ENCODE assay signal across 19 cellular contexts in the genomic region with DNA sequence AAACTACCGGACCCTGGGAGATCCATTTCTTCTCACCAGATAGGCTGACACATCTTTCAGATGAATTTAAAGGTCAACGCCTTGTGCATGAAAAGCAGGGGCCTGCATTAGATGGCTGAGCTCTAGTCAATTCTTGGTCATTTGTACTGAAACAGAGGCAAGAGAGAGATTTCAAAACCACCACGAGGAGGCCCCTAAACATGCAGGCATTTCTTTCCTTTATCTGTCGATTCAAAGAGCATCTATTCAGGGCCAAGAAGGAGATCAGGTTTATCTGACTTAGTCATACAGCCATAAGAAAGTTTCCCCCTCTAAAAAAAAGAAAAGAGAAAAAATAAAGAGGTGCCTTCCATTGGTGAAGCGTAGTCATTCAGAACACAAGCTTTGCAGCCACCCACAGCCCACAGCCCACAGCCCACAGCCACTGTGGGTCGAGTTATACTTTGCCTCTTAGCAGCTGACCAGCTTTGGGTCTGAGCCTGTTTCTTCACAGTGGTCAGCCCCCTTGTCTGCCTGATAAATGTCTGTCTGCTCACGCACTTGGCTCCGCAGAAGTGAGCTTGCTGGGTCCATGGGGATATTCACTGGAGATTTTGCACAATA.
DNase-seq lines count a peak whose midpoint lies in the region; ATAC-seq, FAIRE-seq and TF ChIP-seq lines count a peak whose summit lies in the region.
"Had no signal": no experiment of that assay in that cellular context is flagged by ENCODE, and none has a peak within 500 bp of the region (broad histone marks: within the 10 kb centered on the region; RNA-seq: fewer than 3 reads in every experiment).

No MANE protein-coding gene starts in this region.

- no peak overlapping the region for H3K18ac ChIP-seq in H1 (ENCODE audit: extremely low read depth, low read length)

- H3K9ac ChIP-seq in Karpas-422 (ENCODE audit: low read length) (no peak overlapping the region), H1 (replicated peaks in 1 of 4; ENCODE audit: extremely low read depth in 1 of 4, low read depth in 3 of 4, low read length in 3 of 4) (no peak overlapping the region)

- peak overlapping the region; percentile 61; the same call in 1 of the 2 replicates for H2BK5ac ChIP-seq in H1 (ENCODE audit: low read depth, low read length)

- H3K56ac ChIP-seq in H1 (replicated peaks; ENCODE audit: insufficient read length, low read depth, low read length) = no peak overlapping the region

- intact Hi-C loops in natural killer cell (cut with micrococcal nuclease) = no loop called here

- TF ChIP-seq RAD21 in H1 (IDR thresholded peaks at IDR 0.05 in 1 of 2, conservative IDR thresholded peaks at IDR 0.05 in 1 of 2; ENCODE audit: low read depth in 2 of 2, low read length in 2 of 2) = peak; percentile 15 to 22; a peak in 3 of 4 replicates

- no peaks in the 10 kb centered on the region for H3K23me2 ChIP-seq in H1 (ENCODE audit: low read depth, low read length)

- H3K27me3 Mint-ChIP-seq in natural killer cell (ENCODE audit: low read depth in 2 of 2) = no peaks in the 10 kb centered on the region
- no peaks in the 10 kb centered on the region for H3K27me3 Mint-ChIP-seq in activated T-cell treated with anti-CD3 and anti-CD28 coated beads, Interleukin-2, amount 50 U/mL, for 4 hours (ENCODE audit: low read depth)
- H3K27me3 Mint-ChIP-seq: B cell; CD4-positive, CD25-positive, alpha-beta regulatory T cell had no signal

- peak in 1 of 3 experiments; percentile 16; a peak in 1 of 4 replicates for TF ChIP-seq CTCF in H1 (IDR thresholded peaks at IDR 0.05; ENCODE audit: control extremely low read depth in 1 of 3, insufficient read depth in 1 of 3, low read depth in 1 of 3, low read length in 3 of 3)
- TF ChIP-seq CTCF in natural killer cell (IDR thresholded peaks at IDR 0.05) = no peak

- H4K91ac ChIP-seq in H1 (replicated peaks; ENCODE audit: insufficient read length, low read length) = no peak overlapping the region

- no peak for FAIRE-seq in H1 (lab: Jason Lieb, UNC)
- FAIRE-seq: H54 had no signal

- peak overlapping the region; percentile 69; the same call in 1 of the 2 replicates for H2BK12ac ChIP-seq in H1 (ENCODE audit: low read depth, low read length)

- no peak for TF ChIP-seq POLR2A in H1 (IDR thresholded peaks at IDR 0.05; ENCODE audit: control extremely low read depth in 1 of 2, low read depth in 2 of 2, low read length in 2 of 2)

- POLR2A ChIA-PET in H1 (lab: Charles Lee; ENCODE audit: partially characterized antibody) = no interaction called here

- TF ChIP-seq EP300 in H1 (IDR thresholded peaks at IDR 0.05; ENCODE audit: borderline replicate concordance in 1 of 2, low read depth in 2 of 2, low read length in 2 of 2) = no peak

- H2BK120ac ChIP-seq in H1 (replicated peaks; ENCODE audit: low read depth, low read length) = no peak overlapping the region

- H2AK5ac ChIP-seq in H1 (ENCODE audit: low read depth, low read length) = no peak overlapping the region

- peak overlapping the region; percentile 23; the same call in 1 of the 2 replicates for H2BK20ac ChIP-seq in H1 (ENCODE audit: low read length)

- peak overlapping the region; percentile 4 for H3K4me3 Mint-ChIP-seq in natural killer cell
- H3K4me3 Mint-ChIP-seq in stimulated activated effector memory CD8-positive, alpha-beta T cell treated with anti-CD3 and anti-CD28 coated beads, Interleukin-12 subunit alpha, Interleukin-12 subunit beta, amount 100 ng/mL, for 72 hours = no peak overlapping the region
- no peak overlapping the region for H3K4me3 Mint-ChIP-seq in activated T-cell treated with anti-CD3 and anti-CD28 coated beads, Interleukin-2, amount 50 U/mL, for 4 hours
- H3K4me3 Mint-ChIP-seq: B cell; CD4-positive, CD25-positive, alpha-beta regulatory T cell had no signal

- H3K36me3 Mint-ChIP-seq in natural killer cell = no peaks in the 10 kb centered on the region
- H3K36me3 Mint-ChIP-seq in stimulated activated effector memory CD8-positive, alpha-beta T cell treated with anti-CD3 and anti-CD28 coated beads, Interleukin-12 subunit alpha, Interleukin-12 subunit beta, amount 100 ng/mL, for 72 hours = no peaks in the 10 kb centered on the region
- no peaks in the 10 kb centered on the region for H3K36me3 Mint-ChIP-seq in activated T-cell treated with anti-CD3 and anti-CD28 coated beads, Interleukin-2, amount 50 U/mL, for 4 hours (ENCODE audit: insufficient read depth)
- H3K36me3 Mint-ChIP-seq: CD4-positive, CD25-positive, alpha-beta regulatory T cell had no signal

- H3K9me3 ChIP-seq in Karpas-422 (ENCODE audit: low read length) (no peaks in the 10 kb centered on the region), H1 (ENCODE audit: insufficient read depth in 2 of 2, low read depth in 1 of 2, low read length in 1 of 2) (no peaks in the 10 kb centered on the region; a peak in 1 of 4 replicates)
- H3K9me3 ChIP-seq: MG63 had no signal

- 78% methylated on average over 8 of the region's 8 CpGs; no CpG with 5 or more reads in 1 of the 2 experiments for WGBS in H1 (ENCODE audit: extremely low coverage in 1 of 2, insufficient coverage in 1 of 2, insufficient read length in 1 of 2, insufficient replicate concordance in 2 of 2, low coverage in 1 of 2, low lambda C conversion rate in 2 of 2, missing lambda C conversion rate in 1 of 2), 2 experiments

- DNase-seq in Karpas-422 (peak; percentile 54), H1 (ENCODE audit: low read depth in 1 of 2, low spot score in 2 of 2) (no peak), natural killer cell (peak; percentile 21), cerebellum (ENCODE audit: low spot score) (no peak)
- DNase-seq in stimulated activated effector memory CD8-positive, alpha-beta T cell treated with anti-CD3 and anti-CD28 coated beads, Interleukin-12 subunit alpha, Interleukin-12 subunit beta, amount 100 ng/mL, for 72 hours (ENCODE audit: low spot score in 2 of 2) = no peak
- DNase-seq in activated T-cell treated with anti-CD3 and anti-CD28 coated beads, Interleukin-2, amount 50 U/mL, for 4 hours = no peak
- DNase-seq in activated CD4-positive, alpha-beta T cell treated with anti-CD3 and anti-CD28 coated beads for 48 hours = no peak
- DNase-seq: ACHN; CD4-positive, CD25-positive, alpha-beta regulatory T cell; EL; MG63; NCI-H1092; NCI-H1694; NCI-H345; NCI-H526 treated with DMSO at 0.1 percent for 48 hours; OCI-M1; RPMI8226 had no signal

- H3K27ac Mint-ChIP-seq in natural killer cell = no peak overlapping the region
- no peak overlapping the region for H3K27ac Mint-ChIP-seq in stimulated activated effector memory CD8-positive, alpha-beta T cell treated with anti-CD3 and anti-CD28 coated beads, Interleukin-12 subunit alpha, Interleukin-12 subunit beta, amount 100 ng/mL, for 72 hours
- H3K27ac Mint-ChIP-seq: B cell; CD4-positive, CD25-positive, alpha-beta regulatory T cell had no signal

- peaks cover 20 to 28% of the 10 kb centered on the region in 2 donors for H3K4me1 Mint-ChIP-seq in natural killer cell
- no peaks in the 10 kb centered on the region for H3K4me1 Mint-ChIP-seq in stimulated activated effector memory CD8-positive, alpha-beta T cell treated with anti-CD3 and anti-CD28 coated beads, Interleukin-12 subunit alpha, Interleukin-12 subunit beta, amount 100 ng/mL, for 72 hours
- no peaks in the 10 kb centered on the region for H3K4me1 Mint-ChIP-seq in activated T-cell treated with anti-CD3 and anti-CD28 coated beads, Interleukin-2, amount 50 U/mL, for 4 hours (ENCODE audit: low read depth)
- H3K4me1 Mint-ChIP-seq: B cell; CD4-positive, CD25-positive, alpha-beta regulatory T cell had no signal

- H3K4me3 ChIP-seq in Karpas-422 (ENCODE audit: low read length) (no peak overlapping the region), H1 (ENCODE audit: extremely low read depth in 1 of 4, insufficient read depth in 2 of 4, low read depth in 3 of 4, low read length in 4 of 4) (peak overlapping the region in 1 of 4 experiments; percentile 5; a peak in 1 of 8 replicates)
- H3K4me3 ChIP-seq: MG63 had no signal

- peak overlapping the region; percentile 10; the same call in 1 of the 2 replicates for H2AFZ ChIP-seq in Karpas-422 (ENCODE audit: low read length)
- H2AFZ ChIP-seq in H1 (ENCODE audit: low read length) = no peak overlapping the region

- no peak overlapping the region for H3K23ac ChIP-seq in H1 (ENCODE audit: insufficient read length)

- H3K9me3 Mint-ChIP-seq in natural killer cell = no peaks in the 10 kb centered on the region
- no peaks in the 10 kb centered on the region for H3K9me3 Mint-ChIP-seq in stimulated activated effector memory CD8-positive, alpha-beta T cell treated with anti-CD3 and anti-CD28 coated beads, Interleukin-12 subunit alpha, Interleukin-12 subunit beta, amount 100 ng/mL, for 72 hours
- no peaks in the 10 kb centered on the region for H3K9me3 Mint-ChIP-seq in activated T-cell treated with anti-CD3 and anti-CD28 coated beads, Interleukin-2, amount 50 U/mL, for 4 hours

- no peak overlapping the region for H3K4ac ChIP-seq in H1 (replicated peaks; ENCODE audit: insufficient read length, low read depth, low read length)

- H3K14ac ChIP-seq in H1 (ENCODE audit: insufficient read length) = no peak overlapping the region

- H3K27ac ChIP-seq in Karpas-422 (ENCODE audit: low read length) (no peak overlapping the region), H1 (ENCODE audit: low read depth, low read length) (no peak overlapping the region)

- no peaks in the 10 kb centered on the region for H3K27me3 ChIP-seq in Karpas-422 (ENCODE audit: low read length)
- H3K27me3 ChIP-seq in H1 (replicated peaks in 1 of 4; ENCODE audit: control insufficient read depth in 3 of 4, extremely low read depth in 1 of 4, insufficient read depth in 3 of 4, low read length in 3 of 4) = no peaks in the 10 kb centered on the region
- H3K27me3 ChIP-seq: MG63 had no signal

- ATAC-seq in natural killer cell = peak; percentile 24 to 74 (median 32)
- ATAC-seq in stimulated activated effector memory CD8-positive, alpha-beta T cell treated with anti-CD3 and anti-CD28 coated beads, Interleukin-12 subunit alpha, Interleukin-12 subunit beta, amount 100 ng/mL, for 72 hours = peak; percentile 21
- no peak for ATAC-seq in activated T-cell treated with anti-CD3 and anti-CD28 coated beads, Interleukin-2, amount 50 U/mL, for 4 hours

- no peaks in the 10 kb centered on the region for H3K79me1 ChIP-seq in H1 (ENCODE audit: low read depth, low read length)

- H4K20me1 ChIP-seq in Karpas-422 (ENCODE audit: insufficient read depth, low read depth, low read length) (no peaks in the 10 kb centered on the region), H1 (replicated peaks in 1 of 2; ENCODE audit: control insufficient read depth in 1 of 2, insufficient read depth in 2 of 2, low read length in 2 of 2) (no peaks in the 10 kb centered on the region)

- H3K9me2 ChIP-seq in Karpas-422 (replicated peaks; ENCODE audit: insufficient read depth, low read length) = no peaks in the 10 kb centered on the region

- H3K4me1 ChIP-seq in Karpas-422 (ENCODE audit: low read length) (peaks cover 3% of the 10 kb centered on the region), H1 (replicated peaks in 1 of 4; ENCODE audit: control insufficient read depth in 3 of 4, insufficient read depth in 4 of 4, low read length in 3 of 4) (peaks cover 7 to 26% (median 22%) of the 10 kb centered on the region in 4 experiments)

- H3K4me2 ChIP-seq in Karpas-422 (ENCODE audit: low read depth, low read length, poor library complexity, severe bottlenecking) = no peak overlapping the region
- peak overlapping the region in 1 of 2 experiments; percentile 59; a peak in 2 of 4 replicates for H3K4me2 ChIP-seq in H1 (ENCODE audit: insufficient read depth in 1 of 2, low read depth in 2 of 2, low read length in 2 of 2)

- H2BK15ac ChIP-seq in H1 (ENCODE audit: low read length) = no peak overlapping the region

- H3K36me3 ChIP-seq in Karpas-422 (ENCODE audit: insufficient read depth, low read length) (no peaks in the 10 kb centered on the region), H1 (ENCODE audit: control insufficient read depth in 2 of 4, insufficient read depth in 4 of 4, low read length in 3 of 4) (no peaks in the 10 kb centered on the region)
- H3K36me3 ChIP-seq: MG63 had no signal

- no peak overlapping the region for H4K5ac ChIP-seq in H1 (ENCODE audit: insufficient read length, low read depth, low read length)

- H4K8ac ChIP-seq in H1 (ENCODE audit: extremely low read depth, insufficient read depth, low read length) = no peak overlapping the region

- H3K79me2 ChIP-seq in Karpas-422 (ENCODE audit: low read length) (no peaks in the 10 kb centered on the region), H1 (ENCODE audit: control insufficient read depth in 1 of 2, insufficient read depth in 2 of 2, low read length in 2 of 2) (no peaks in the 10 kb centered on the region)

- CTCF ChIA-PET in H1 (lab: Charles Lee; ENCODE audit: partially characterized antibody) = interaction anchor here (0.6 to 1.5 kb wide), 4 partner anchors 9 to 36 kb away, joined by 3 read pairs; no protein-coding TSS in a partner anchor

Comparison
In these comparisons a context has a peak if more than half of its experiments do, and no peak if none do; other contexts are left out.
1. DNase-seq: peak in Karpas-422 (single experiment) and natural killer cell (single experiment); none in H1 (0 of 2), stimulated activated effector memory CD8-positive, alpha-beta T cell treated with anti-CD3 and anti-CD28 coated beads, Interleukin-12 subunit alpha, Interleukin-12 subunit beta, amount 100 ng/mL, for 72 hours (0 of 2), activated T-cell treated with anti-CD3 and anti-CD28 coated beads, Interleukin-2, amount 50 U/mL, for 4 hours (single experiment), cerebellum (single experiment) and activated CD4-positive, alpha-beta T cell treated with anti-CD3 and anti-CD28 coated beads for 48 hours (single experiment).
2. ATAC-seq: peak in natural killer cell (3 of 3) and stimulated activated effector memory CD8-positive, alpha-beta T cell treated with anti-CD3 and anti-CD28 coated beads, Interleukin-12 subunit alpha, Interleukin-12 subunit beta, amount 100 ng/mL, for 72 hours (single experiment); none in activated T-cell treated with anti-CD3 and anti-CD28 coated beads, Interleukin-2, amount 50 U/mL, for 4 hours (0 of 2).